ENCODE assay signal across 22 cellular contexts in genomic region chr4:93065790-93066189, GRCh38.
DNase-seq lines count a peak whose midpoint lies in the region; ATAC-seq, FAIRE-seq and TF ChIP-seq lines count a peak whose summit lies in the region.
"Had no signal": no experiment of that assay in that cellular context is flagged by ENCODE, and none has a peak within 500 bp of the region (broad histone marks: within the 10 kb centered on the region; RNA-seq: fewer than 3 reads in every experiment).

No MANE protein-coding gene starts in this region.

- POLR2A ChIA-PET in MCF 10A (lab: Yijun Ruan, JAX), result no interaction called here

- H3K9ac ChIP-seq in mammary epithelial cell (ENCODE audit: insufficient read depth, low read length) (no peak overlapping the region), MM.1S (ENCODE audit: low read length) (no peak overlapping the region)
- H3K9ac ChIP-seq: BLaER1 had no signal

- H3K36me3 ChIP-seq in mammary epithelial cell (ENCODE audit: insufficient read depth, low read length) (no peaks in the 10 kb centered on the region), MM.1S (replicated peaks; ENCODE audit: insufficient read depth, low read length) (no peaks in the 10 kb centered on the region), ascending aorta (no peaks in the 10 kb centered on the region)
- H3K36me3 ChIP-seq: BLaER1 had no signal

- no peaks in the 10 kb centered on the region for H3K9me3 ChIP-seq in mammary epithelial cell (replicated peaks; ENCODE audit: insufficient read depth, low read length)
- H3K9me3 ChIP-seq in MM.1S (replicated peaks; ENCODE audit: insufficient read depth, low read length), result no peaks in the 10 kb centered on the region
- H3K9me3 ChIP-seq in ascending aorta, result no peaks in the 10 kb centered on the region
- H3K9me3 ChIP-seq: BLaER1, Caco-2 had no signal

- H3K4me3 ChIP-seq in mammary epithelial cell (replicated peaks in 1 of 3; ENCODE audit: insufficient read depth in 1 of 3, low read depth in 2 of 3, low read length in 3 of 3) (no peak overlapping the region), MM.1S (ENCODE audit: low read length) (no peak overlapping the region), ascending aorta (no peak overlapping the region)
- H3K4me3 ChIP-seq: BLaER1, GM23338 had no signal

- dilution Hi-C loops in mammary epithelial cell (cut with HindIII; ENCODE audit: low sequenced_read_pairs), result no loop called here

- peaks cover 7% of the 10 kb centered on the region for H3K9me3 Mint-ChIP-seq in MCF 10A (ENCODE audit: unreplicated experiment)
- H3K9me3 Mint-ChIP-seq: GM23338, H9 had no signal

- H2AFZ ChIP-seq in mammary epithelial cell (ENCODE audit: low read depth, low read length) (peak overlapping the region; percentile 30), MM.1S (ENCODE audit: low read length) (no peak overlapping the region)
- H2AFZ ChIP-seq: GM23338 had no signal

- H3K4me3 Mint-ChIP-seq in MCF 10A (ENCODE audit: unreplicated experiment), result no peak overlapping the region
- H3K4me3 Mint-ChIP-seq: B cell; CD4-positive, CD25-positive, alpha-beta regulatory T cell; CD8-positive, alpha-beta T cell; GM23338; H9 had no signal

- H3K36me3 Mint-ChIP-seq in MCF 10A (ENCODE audit: insufficient read depth, unreplicated experiment), result no peaks in the 10 kb centered on the region
- H3K36me3 Mint-ChIP-seq: CD4-positive, CD25-positive, alpha-beta regulatory T cell; CD8-positive, alpha-beta T cell had no signal

- no peak overlapping the region for H3K27ac Mint-ChIP-seq in MCF 10A (ENCODE audit: low read depth, unreplicated experiment)
- H3K27ac Mint-ChIP-seq: B cell; CD4-positive, CD25-positive, alpha-beta regulatory T cell; CD8-positive, alpha-beta T cell; GM23338; H9 had no signal

- BruUV-seq in mammary epithelial cell (replicated peaks; lab: Mats Ljungman, UMichigan), result no TSS peak
- no TSS peak for BruUV-seq in MCF 10A (replicated peaks; lab: Mats Ljungman, UMichigan)

- CTCF ChIA-PET in mammary epithelial cell (lab: Charles Lee; ENCODE audit: low non-redundant PET), result no interaction called here
- CTCF ChIA-PET in MCF 10A (lab: Yijun Ruan, JAX), result interaction anchor here (0.7 kb wide), 1 partner anchor 91 kb away, joined by 4 read pairs; no protein-coding TSS in a partner anchor

- no peaks in the 10 kb centered on the region for H3K27me3 ChIP-seq in mammary epithelial cell (ENCODE audit: insufficient read depth, low read length)
- no peaks in the 10 kb centered on the region for H3K27me3 ChIP-seq in MM.1S (replicated peaks; ENCODE audit: insufficient read depth, low read length)
- H3K27me3 ChIP-seq in ascending aorta, result no peaks in the 10 kb centered on the region
- H3K27me3 ChIP-seq: BLaER1 had no signal

- H3K4me1 ChIP-seq in mammary epithelial cell (ENCODE audit: insufficient read depth, low read length) (peaks cover 6% of the 10 kb centered on the region), MM.1S (ENCODE audit: low read length) (no peaks in the 10 kb centered on the region), ascending aorta (no peaks in the 10 kb centered on the region)
- H3K4me1 ChIP-seq: BLaER1, Caco-2 had no signal

- WGBS in mammary epithelial cell (ENCODE audit: low coverage, missing lambda C conversion rate), result 94% methylated on average over 2 of the region's 2 CpGs

- peak; percentile 9 for FAIRE-seq in urothelium cell line (lab: Jason Lieb, UNC)
- FAIRE-seq: A204.1, G401.6 had no signal

- ATAC-seq in GM21619 (IDR thresholded peaks at IDR 0.05; ENCODE audit: unreplicated experiment), result no peak
- ATAC-seq: CD8-positive, alpha-beta T cell; GM23338; HCT116 had no signal

- H4K20me1 ChIP-seq in mammary epithelial cell (ENCODE audit: insufficient read depth, low read length) (no peaks in the 10 kb centered on the region), MM.1S (ENCODE audit: insufficient read depth, low read length) (no peaks in the 10 kb centered on the region)
- H4K20me1 ChIP-seq: BLaER1 had no signal

- no peaks in the 10 kb centered on the region for H3K27me3 Mint-ChIP-seq in MCF 10A (ENCODE audit: insufficient read depth, unreplicated experiment)
- H3K27me3 Mint-ChIP-seq: B cell; CD4-positive, CD25-positive, alpha-beta regulatory T cell had no signal

- no peak for TF ChIP-seq CTCF in mammary epithelial cell (conservative IDR thresholded peaks at IDR 0.05 in 1 of 2, IDR thresholded peaks at IDR 0.05 in 1 of 2; ENCODE audit: extremely low read depth in 1 of 2, insufficient read depth in 1 of 2, low read depth in 1 of 2, low read length in 2 of 2)
- no peak for TF ChIP-seq CTCF in MCF 10A (IDR thresholded peaks at IDR 0.05; ENCODE audit: unreplicated experiment)
- TF ChIP-seq CTCF in MM.1S (IDR thresholded peaks at IDR 0.05; ENCODE audit: low read length), result no peak
- TF ChIP-seq CTCF in ascending aorta (IDR thresholded peaks at IDR 0.05), result no peak

- in situ Hi-C loops in mammary epithelial cell (cut with MboI; ENCODE audit: low sequenced_read_pairs in 2 of 2), result no loop called here

- no peaks in the 10 kb centered on the region for H3K9me2 ChIP-seq in MM.1S (replicated peaks; ENCODE audit: insufficient read depth, low read length)

- H3F3A ChIP-seq in MM.1S (ENCODE audit: insufficient read depth, low read length), result no peaks in the 10 kb centered on the region

- no peak overlapping the region for H3K4me2 ChIP-seq in mammary epithelial cell (ENCODE audit: insufficient read depth, low read depth, low read length)
- no peak overlapping the region for H3K4me2 ChIP-seq in MM.1S (ENCODE audit: low read depth, low read length)
- H3K4me2 ChIP-seq: BLaER1, GM23338 had no signal

- H3K27ac ChIP-seq in mammary epithelial cell (ENCODE audit: insufficient read depth, low read depth, low read length) (no peak overlapping the region), MM.1S (ENCODE audit: low read length) (no peak overlapping the region), ascending aorta (no peak overlapping the region)
- H3K27ac ChIP-seq: 22Rv1, BLaER1, C4-2B had no signal

- DNase-seq in mammary epithelial cell, result no peak
- no peak for DNase-seq in MCF 10A (ENCODE audit: unreplicated experiment)
- peak; percentile 24 for DNase-seq in MM.1S
- DNase-seq in OCI-M1 (lab: John Stamatoyannopoulos, UW), result peak; percentile 8
- no peak for DNase-seq in urothelium cell line (ENCODE audit: low spot score)
- DNase-seq in ascending aorta (ENCODE audit: low spot score in 2 of 2), result no peak
- no peak for DNase-seq in NCI-H2107 treated with DMSO at 0.1 percent for 48 hours (lab: John Stamatoyannopoulos, UW; ENCODE audit: unreplicated experiment)
- DNase-seq: Caco-2; CD4-positive, CD25-positive, alpha-beta regulatory T cell; CD8-positive, alpha-beta T cell; DMS153; DND-41; H9 had no signal

- no peaks in the 10 kb centered on the region for H3K4me1 Mint-ChIP-seq in MCF 10A (ENCODE audit: insufficient read depth, unreplicated experiment)
- H3K4me1 Mint-ChIP-seq: B cell; CD4-positive, CD25-positive, alpha-beta regulatory T cell had no signal

- H3K79me2 ChIP-seq in mammary epithelial cell (ENCODE audit: insufficient read depth, low read length) (no peaks in the 10 kb centered on the region), MM.1S (ENCODE audit: low read length) (no peaks in the 10 kb centered on the region)

- intact Hi-C loops in mammary epithelial cell (cut with micrococcal nuclease) (no loop called here), MCF 10A (cut with micrococcal nuclease) (no loop called here), ascending aorta (cut with DNase I) (no loop called here)

Comparison
In these comparisons a context has a peak if more than half of its experiments do, and no peak if none do; other contexts are left out.
1. DNase-seq: peak in MM.1S (single experiment) and OCI-M1 (single experiment); none in mammary epithelial cell (single experiment), MCF 10A (single experiment), urothelium cell line (single experiment), ascending aorta (0 of 2) and NCI-H2107 treated with DMSO at 0.1 percent for 48 hours (single experiment).